Comparison of ENCODE assay signal across 1 cellular context in genomic region chr19:10220695-10221094, GRCh38.
TF ChIP-seq lines count a peak whose summit lies in the region.

No MANE protein-coding gene starts in this region.

TF ChIP-seq in GM23338, 12 proteins besides CTCF, POLR2A, EP300 and RAD21 (continued from another document):
- TF ChIP-seq, protein P1, sequence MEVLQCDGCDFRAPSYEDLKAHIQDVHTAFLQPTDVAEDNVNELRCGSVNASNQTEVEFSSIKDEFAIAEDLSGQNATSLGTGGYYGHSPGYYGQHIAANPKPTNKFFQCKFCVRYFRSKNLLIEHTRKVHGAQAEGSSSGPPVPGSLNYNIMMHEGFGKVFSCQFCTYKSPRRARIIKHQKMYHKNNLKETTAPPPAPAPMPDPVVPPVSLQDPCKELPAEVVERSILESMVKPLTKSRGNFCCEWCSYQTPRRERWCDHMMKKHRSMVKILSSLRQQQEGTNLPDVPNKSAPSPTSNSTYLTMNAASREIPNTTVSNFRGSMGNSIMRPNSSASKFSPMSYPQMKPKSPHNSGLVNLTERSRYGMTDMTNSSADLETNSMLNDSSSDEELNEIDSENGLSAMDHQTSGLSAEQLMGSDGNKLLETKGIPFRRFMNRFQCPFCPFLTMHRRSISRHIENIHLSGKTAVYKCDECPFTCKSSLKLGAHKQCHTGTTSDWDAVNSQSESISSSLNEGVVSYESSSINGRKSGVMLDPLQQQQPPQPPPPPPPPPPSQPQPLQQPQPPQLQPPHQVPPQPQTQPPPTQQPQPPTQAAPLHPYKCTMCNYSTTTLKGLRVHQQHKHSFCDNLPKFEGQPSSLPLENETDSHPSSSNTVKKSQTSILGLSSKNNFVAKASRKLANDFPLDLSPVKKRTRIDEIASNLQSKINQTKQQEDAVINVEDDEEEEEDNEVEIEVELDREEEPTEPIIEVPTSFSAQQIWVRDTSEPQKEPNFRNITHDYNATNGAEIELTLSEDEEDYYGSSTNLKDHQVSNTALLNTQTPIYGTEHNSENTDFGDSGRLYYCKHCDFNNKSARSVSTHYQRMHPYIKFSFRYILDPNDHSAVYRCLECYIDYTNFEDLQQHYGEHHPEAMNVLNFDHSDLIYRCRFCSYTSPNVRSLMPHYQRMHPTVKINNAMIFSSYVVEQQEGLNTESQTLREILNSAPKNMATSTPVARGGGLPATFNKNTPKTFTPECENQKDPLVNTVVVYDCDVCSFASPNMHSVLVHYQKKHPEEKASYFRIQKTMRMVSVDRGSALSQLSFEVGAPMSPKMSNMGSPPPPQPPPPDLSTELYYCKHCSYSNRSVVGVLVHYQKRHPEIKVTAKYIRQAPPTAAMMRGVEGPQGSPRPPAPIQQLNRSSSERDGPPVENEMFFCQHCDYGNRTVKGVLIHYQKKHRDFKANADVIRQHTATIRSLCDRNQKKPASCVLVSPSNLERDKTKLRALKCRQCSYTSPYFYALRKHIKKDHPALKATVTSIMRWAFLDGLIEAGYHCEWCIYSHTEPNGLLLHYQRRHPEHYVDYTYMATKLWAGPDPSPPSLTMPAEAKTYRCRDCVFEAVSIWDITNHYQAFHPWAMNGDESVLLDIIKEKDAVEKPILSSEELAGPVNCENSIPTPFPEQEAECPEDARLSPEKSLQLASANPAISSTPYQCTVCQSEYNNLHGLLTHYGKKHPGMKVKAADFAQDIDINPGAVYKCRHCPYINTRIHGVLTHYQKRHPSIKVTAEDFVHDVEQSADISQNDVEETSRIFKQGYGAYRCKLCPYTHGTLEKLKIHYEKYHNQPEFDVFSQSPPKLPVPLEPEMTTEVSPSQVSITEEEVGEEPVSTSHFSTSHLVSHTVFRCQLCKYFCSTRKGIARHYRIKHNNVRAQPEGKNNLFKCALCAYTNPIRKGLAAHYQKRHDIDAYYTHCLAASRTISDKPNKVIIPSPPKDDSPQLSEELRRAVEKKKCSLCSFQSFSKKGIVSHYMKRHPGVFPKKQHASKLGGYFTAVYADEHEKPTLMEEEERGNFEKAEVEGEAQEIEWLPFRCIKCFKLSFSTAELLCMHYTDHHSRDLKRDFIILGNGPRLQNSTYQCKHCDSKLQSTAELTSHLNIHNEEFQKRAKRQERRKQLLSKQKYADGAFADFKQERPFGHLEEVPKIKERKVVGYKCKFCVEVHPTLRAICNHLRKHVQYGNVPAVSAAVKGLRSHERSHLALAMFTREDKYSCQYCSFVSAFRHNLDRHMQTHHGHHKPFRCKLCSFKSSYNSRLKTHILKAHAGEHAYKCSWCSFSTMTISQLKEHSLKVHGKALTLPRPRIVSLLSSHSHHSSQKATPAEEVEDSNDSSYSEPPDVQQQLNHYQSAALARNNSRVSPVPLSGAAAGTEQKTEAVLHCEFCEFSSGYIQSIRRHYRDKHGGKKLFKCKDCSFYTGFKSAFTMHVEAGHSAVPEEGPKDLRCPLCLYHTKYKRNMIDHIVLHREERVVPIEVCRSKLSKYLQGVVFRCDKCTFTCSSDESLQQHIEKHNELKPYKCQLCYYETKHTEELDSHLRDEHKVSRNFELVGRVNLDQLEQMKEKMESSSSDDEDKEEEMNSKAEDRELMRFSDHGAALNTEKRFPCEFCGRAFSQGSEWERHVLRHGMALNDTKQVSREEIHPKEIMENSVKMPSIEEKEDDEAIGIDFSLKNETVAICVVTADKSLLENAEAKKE (CRISPR knock-in tag; IDR thresholded peaks at IDR 0.05): no peak
- TF ChIP-seq EZH2phosphoT487 (IDR thresholded peaks at IDR 0.05; ENCODE audit: unreplicated experiment): no peak
